ENCODE assay signal across 14 cellular contexts in the genomic region with DNA sequence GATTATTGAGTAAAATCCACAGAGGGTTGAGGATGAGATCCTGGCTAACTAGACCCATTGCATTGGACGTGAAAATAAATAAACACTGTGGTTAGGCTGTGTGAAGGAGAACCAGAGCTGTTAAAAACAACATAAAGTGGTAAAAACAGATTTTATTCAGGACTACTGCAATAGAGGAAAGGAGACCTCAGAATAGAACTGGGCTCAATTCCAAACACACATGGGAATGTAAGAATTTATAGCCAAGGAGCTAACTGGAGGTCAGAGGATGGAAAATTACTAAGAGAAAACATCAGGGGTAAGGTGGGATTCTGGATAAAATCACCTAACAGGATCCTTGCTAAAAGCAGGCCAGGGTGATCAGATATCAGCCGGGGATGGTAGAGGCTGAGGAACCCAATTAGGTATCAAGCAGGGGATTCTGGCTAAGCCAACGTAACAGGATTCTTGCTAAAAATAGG.
A peak's percentile ranks its signal among the peaks of the same experiment; 100 is the strongest.
DNase-seq lines count a peak whose midpoint lies in the region; ATAC-seq and TF ChIP-seq lines count a peak whose summit lies in the region.
"Had no signal": no experiment of that assay in that cellular context is flagged by ENCODE, and none has a peak within 500 bp of the region (broad histone marks: within the 10 kb centered on the region; RNA-seq: fewer than 3 reads in every experiment).

No MANE protein-coding gene starts in this region.

- ATAC-seq in HG02885 (IDR thresholded peaks at IDR 0.05; ENCODE audit: poor library complexity, unreplicated experiment), result no peak
- ATAC-seq: foreskin keratinocyte; naive thymus-derived CD8-positive, alpha-beta T cell had no signal

- H3K4me3 ChIP-seq in astrocyte of the cerebellum (ENCODE audit: low read depth, low read length), result no peak overlapping the region
- no peak overlapping the region for H3K4me3 ChIP-seq in retinal pigment epithelial cell (ENCODE audit: low read length)

- H3K4me1 Mint-ChIP-seq in glutamatergic neuron (ENCODE audit: low read depth, unreplicated experiment), result peaks cover 17% of the 10 kb centered on the region
- H3K4me1 Mint-ChIP-seq: activated CD4-positive, alpha-beta memory T cell treated with anti-CD3 and anti-CD28 coated beads, Interleukin-2, amount 10 ng/mL, durations not matched to agents 7 days and 5 days; B cell; naive thymus-derived CD8-positive, alpha-beta T cell had no signal

- no peak overlapping the region for H3K4me3 Mint-ChIP-seq in glutamatergic neuron (ENCODE audit: unreplicated experiment)
- H3K4me3 Mint-ChIP-seq: activated CD4-positive, alpha-beta memory T cell treated with anti-CD3 and anti-CD28 coated beads, Interleukin-2, amount 10 ng/mL, durations not matched to agents 7 days and 5 days; B cell; naive thymus-derived CD8-positive, alpha-beta T cell had no signal

- in situ Hi-C loops in astrocyte of the cerebellum (cut with HindIII; ENCODE audit: low sequenced_read_pairs), result no loop called here

- no peaks in the 10 kb centered on the region for H3K27me3 Mint-ChIP-seq in glutamatergic neuron (ENCODE audit: unreplicated experiment)
- H3K27me3 Mint-ChIP-seq: activated CD4-positive, alpha-beta memory T cell treated with anti-CD3 and anti-CD28 coated beads, Interleukin-2, amount 10 ng/mL, durations not matched to agents 7 days and 5 days had no signal

- H3K36me3 Mint-ChIP-seq in glutamatergic neuron (ENCODE audit: unreplicated experiment), result no peaks in the 10 kb centered on the region
- H3K36me3 Mint-ChIP-seq: naive thymus-derived CD8-positive, alpha-beta T cell had no signal

- no peaks in the 10 kb centered on the region for H3K9me3 Mint-ChIP-seq in glutamatergic neuron (ENCODE audit: unreplicated experiment)
- H3K9me3 Mint-ChIP-seq: activated CD4-positive, alpha-beta memory T cell treated with anti-CD3 and anti-CD28 coated beads, Interleukin-2, amount 10 ng/mL, durations not matched to agents 7 days and 5 days had no signal

- H3K27ac Mint-ChIP-seq in glutamatergic neuron (ENCODE audit: unreplicated experiment), result peak overlapping the region; percentile 40
- H3K27ac Mint-ChIP-seq: activated CD4-positive, alpha-beta memory T cell treated with anti-CD3 and anti-CD28 coated beads, Interleukin-2, amount 10 ng/mL, durations not matched to agents 7 days and 5 days; B cell; naive thymus-derived CD8-positive, alpha-beta T cell had no signal

- DNase-seq in GM04503 (ENCODE audit: low read depth) (peak; percentile 47), astrocyte of the cerebellum (ENCODE audit: low read depth) (peak; percentile 70), glutamatergic neuron (no peak), retinal pigment epithelial cell (ENCODE audit: low read depth) (peak; percentile 50), SW480 (ENCODE audit: low spot score) (no peak), SHP77 (lab: John Stamatoyannopoulos, UW) (no peak), NCI-H1048 (lab: John Stamatoyannopoulos, UW) (no peak)
- DNase-seq: activated CD4-positive, alpha-beta memory T cell treated with anti-CD3 and anti-CD28 coated beads, Interleukin-2, amount 10 ng/mL, durations not matched to agents 7 days and 5 days; activated effector memory CD4-positive, alpha-beta T cell treated with Interleukin-2 at 50 U/mL for 16 hours; foreskin keratinocyte; naive thymus-derived CD8-positive, alpha-beta T cell; T1000 had no signal

- TF ChIP-seq CTCF in astrocyte of the cerebellum (IDR thresholded peaks at IDR 0.05; ENCODE audit: low read depth, low read length, missing control alignments) (no peak), glutamatergic neuron (IDR thresholded peaks at IDR 0.05; ENCODE audit: partially characterized antibody, unreplicated experiment) (no peak), retinal pigment epithelial cell (conservative IDR thresholded peaks at IDR 0.05; ENCODE audit: low read depth, low read length) (no peak)

Comparison
In these comparisons a context has a peak if more than half of its experiments do, and no peak if none do; other contexts are left out.
1. DNase-seq: peak in GM04503 (single experiment), astrocyte of the cerebellum (single experiment) and retinal pigment epithelial cell (single experiment); none in glutamatergic neuron (single experiment), SW480 (single experiment), SHP77 (0 of 2) and NCI-H1048 (single experiment).